ENCODE assay signal across 1 cellular context in the genomic region with DNA sequence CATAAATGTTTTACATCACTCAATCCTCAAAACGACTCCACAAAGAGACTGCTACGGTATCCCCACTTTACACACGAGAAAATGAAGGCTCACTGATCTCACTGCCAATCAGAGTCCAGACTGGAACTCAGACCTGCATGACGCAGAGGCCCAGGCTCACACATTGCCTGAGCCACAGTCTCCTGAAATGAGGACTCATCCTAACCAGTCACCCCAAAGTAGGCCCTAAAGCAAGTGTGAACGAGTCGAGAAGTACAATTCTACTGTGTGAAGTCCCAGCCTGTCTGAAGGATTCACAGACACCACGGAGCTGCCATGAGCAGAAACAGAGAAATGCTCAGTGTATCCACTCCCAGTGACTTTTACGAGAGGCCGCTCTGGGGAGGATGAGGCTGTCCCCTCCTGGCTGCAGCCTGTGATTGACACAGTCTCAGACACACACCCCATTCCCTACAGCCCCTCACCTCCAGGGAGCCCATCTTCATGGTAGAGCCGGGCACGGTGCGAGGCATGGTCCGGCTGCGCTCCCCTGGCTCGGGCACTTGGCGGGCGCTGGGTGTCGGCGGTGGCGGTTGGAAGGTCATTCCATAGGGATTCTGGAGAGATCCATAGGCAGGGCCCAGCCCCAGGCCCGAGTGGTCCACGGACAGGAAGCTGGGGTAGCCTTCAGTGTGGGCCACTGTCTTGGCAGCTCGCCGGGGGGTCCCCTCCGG.
TF ChIP-seq lines count a peak whose summit lies in the region.

No MANE protein-coding gene starts in this region.

TF ChIP-seq in H1, 55 proteins besides CTCF, POLR2A, EP300 and RAD21:
- no peak for TF ChIP-seq BRCA1 (IDR thresholded peaks at IDR 0.05; ENCODE audit: low read depth, low read length)
- no peak for TF ChIP-seq RXRA (IDR thresholded peaks at IDR 0.05; ENCODE audit: insufficient read depth, low read depth, low read length)
- no peak for TF ChIP-seq E2F6 (IDR thresholded peaks at IDR 0.05)
- no peak for TF ChIP-seq FOSL1 (IDR thresholded peaks at IDR 0.05; ENCODE audit: insufficient read depth, low read depth, low read length)
- no peak for TF ChIP-seq JUN (IDR thresholded peaks at IDR 0.05; ENCODE audit: low read depth, low read length)
